ENCODE assay signal across 8 cellular contexts in the genomic region with DNA sequence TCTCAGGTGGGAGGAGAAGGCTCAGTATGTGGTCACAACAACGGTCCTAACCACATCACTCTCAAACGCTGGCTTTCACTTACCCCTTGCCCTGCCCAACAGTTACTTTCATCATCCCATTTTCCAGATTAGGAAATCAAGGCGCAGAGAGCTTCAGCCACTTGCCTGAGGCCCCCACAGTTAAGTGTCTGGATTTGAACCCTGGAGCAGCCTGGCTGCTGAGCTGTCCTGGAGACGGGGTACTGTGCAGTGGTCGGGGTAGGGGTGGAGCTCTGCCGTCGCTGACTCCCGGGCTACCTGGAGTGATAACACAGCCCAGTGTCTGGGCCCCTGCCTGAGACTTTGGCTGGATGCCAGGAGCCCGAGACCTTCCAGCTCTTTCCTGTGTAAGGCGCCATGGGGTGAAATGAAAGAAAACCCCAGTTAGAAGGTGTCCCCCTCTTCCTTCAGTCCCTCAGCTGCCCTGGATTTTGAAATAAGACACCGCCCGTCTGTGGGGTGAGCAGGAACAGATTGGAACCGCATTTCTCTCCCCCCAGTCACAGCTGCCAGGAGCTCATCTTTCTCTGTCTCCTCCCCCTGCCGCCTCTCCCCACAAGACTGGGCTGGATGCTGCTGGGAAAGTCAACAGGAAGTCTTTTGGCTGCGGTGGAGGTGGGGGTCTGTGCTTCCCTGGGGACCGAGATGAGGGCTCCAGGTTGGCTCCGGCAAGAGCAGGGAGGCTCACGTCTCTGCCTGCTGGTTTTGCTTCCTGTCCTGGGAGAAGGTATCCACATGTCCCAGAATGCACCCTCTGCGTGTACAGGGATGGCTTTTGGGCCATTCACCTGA.
DNase-seq lines count a peak whose midpoint lies in the region; ATAC-seq and TF ChIP-seq lines count a peak whose summit lies in the region.

No MANE protein-coding gene starts in this region.

- no peaks in the 10 kb centered on the region for H3K9me3 ChIP-seq in effector memory CD4-positive, alpha-beta T cell (ENCODE audit: control insufficient read depth, low read length)

- H3K27me3 ChIP-seq in effector memory CD4-positive, alpha-beta T cell (replicated peaks; ENCODE audit: control insufficient read depth, insufficient read depth, low read length, poor library complexity, severe bottlenecking) = no peaks in the 10 kb centered on the region

- ATAC-seq in natural killer cell treated with Interleukin-12 subunit alpha and Interleukin-12 subunit beta and Interleukin-15 and Interleukin-18, amount 100 ng/mL, for 72 hours = peak; percentile 29 to 52
- ATAC-seq in GM18520 (IDR thresholded peaks at IDR 0.05; ENCODE audit: unreplicated experiment) = no peak
- no peak for ATAC-seq in HG03108 (IDR thresholded peaks at IDR 0.05; ENCODE audit: unreplicated experiment)

- no peaks in the 10 kb centered on the region for H3K36me3 Mint-ChIP-seq in natural killer cell treated with Interleukin-12 subunit alpha and Interleukin-12 subunit beta and Interleukin-15 and Interleukin-18, amount 100 ng/mL, for 72 hours

- peaks cover 21% of the 10 kb centered on the region for H3K36me3 ChIP-seq in effector memory CD4-positive, alpha-beta T cell (ENCODE audit: control insufficient read depth, insufficient read depth, low read length)

- no peaks in the 10 kb centered on the region for H3K27me3 Mint-ChIP-seq in natural killer cell treated with Interleukin-12 subunit alpha and Interleukin-12 subunit beta and Interleukin-15 and Interleukin-18, amount 100 ng/mL, for 72 hours

- peak overlapping the region; percentile 26 to 69 for H3K27ac Mint-ChIP-seq in natural killer cell treated with Interleukin-12 subunit alpha and Interleukin-12 subunit beta and Interleukin-15 and Interleukin-18, amount 100 ng/mL, for 72 hours

- peak overlapping the region; percentile 1 for H3K4me3 ChIP-seq in effector memory CD4-positive, alpha-beta T cell (ENCODE audit: insufficient read depth, low read depth, low read length, poor library complexity, severe bottlenecking)

- DNase-seq in GM13976 (ENCODE audit: low spot score) (peak; percentile 72), NCI-H2029 treated with DMSO at 0.1 percent for 48 hours (lab: John Stamatoyannopoulos, UW) (peak; percentile 83), GF-D8 (lab: John Stamatoyannopoulos, UW) (no peak)
- DNase-seq in effector memory CD4-positive, alpha-beta T cell = peak; percentile 58 to 63 (median 58)
- DNase-seq in natural killer cell treated with Interleukin-12 subunit alpha and Interleukin-12 subunit beta and Interleukin-15 and Interleukin-18, amount 100 ng/mL, for 72 hours (ENCODE audit: low spot score) = no peak

- H3K4me3 Mint-ChIP-seq in natural killer cell treated with Interleukin-12 subunit alpha and Interleukin-12 subunit beta and Interleukin-15 and Interleukin-18, amount 100 ng/mL, for 72 hours = peak overlapping the region; percentile 50

- H3K4me1 ChIP-seq in effector memory CD4-positive, alpha-beta T cell (ENCODE audit: control insufficient read depth, insufficient read depth, low read length, poor library complexity, severe bottlenecking) = peaks cover 60% of the 10 kb centered on the region

- H3K27ac ChIP-seq in VCaP = peak overlapping the region; percentile 24
- peak overlapping the region; percentile 68 for H3K27ac ChIP-seq in effector memory CD4-positive, alpha-beta T cell (ENCODE audit: insufficient read depth, low read length, poor library complexity, severe bottlenecking)

- no peaks in the 10 kb centered on the region for H3K9me3 Mint-ChIP-seq in natural killer cell treated with Interleukin-12 subunit alpha and Interleukin-12 subunit beta and Interleukin-15 and Interleukin-18, amount 100 ng/mL, for 72 hours

- H3K4me1 Mint-ChIP-seq in natural killer cell treated with Interleukin-12 subunit alpha and Interleukin-12 subunit beta and Interleukin-15 and Interleukin-18, amount 100 ng/mL, for 72 hours (ENCODE audit: low read depth in 2 of 2) = peaks cover 15 to 25% of the 10 kb centered on the region in 2 donors

- TF ChIP-seq CTCF in GM13976 (IDR thresholded peaks at IDR 0.05; ENCODE audit: borderline replicate concordance, control extremely low read depth, extremely low read depth, insufficient read depth, missing control alignments) (no peak), VCaP (conservative IDR thresholded peaks at IDR 0.05) (no peak)

- in situ Hi-C loops in GM13976 (cut with MboI; ENCODE audit: low sequenced_read_pairs, unreplicated experiment) = loop anchor here (10.0 kb wide), 1 partner anchor 86 kb away; no protein-coding TSS in a partner anchor

Comparison
In these comparisons a context has a peak if more than half of its experiments do, and no peak if none do; other contexts are left out.
1. DNase-seq: peak in GM13976 (single experiment), NCI-H2029 treated with DMSO at 0.1 percent for 48 hours (single experiment) and effector memory CD4-positive, alpha-beta T cell (3 of 3); none in natural killer cell treated with Interleukin-12 subunit alpha and Interleukin-12 subunit beta and Interleukin-15 and Interleukin-18, amount 100 ng/mL, for 72 hours (single experiment) and GF-D8 (single experiment).
2. ATAC-seq: peak in natural killer cell treated with Interleukin-12 subunit alpha and Interleukin-12 subunit beta and Interleukin-15 and Interleukin-18, amount 100 ng/mL, for 72 hours (2 of 2); none in GM18520 (single experiment) and HG03108 (single experiment).